27 cellular contexts compared by ENCODE assay signal in genomic region chr13:99995104-99995502, GRCh38. TPM values are rescaled to one million over a fixed set of nuclear protein-coding genes. Genes with fewer than 3 reads are reported as not detected.
DNase-seq lines count a peak whose midpoint lies in the region; ATAC-seq and TF ChIP-seq lines count a peak whose summit lies in the region.
"Had no signal": no experiment of that assay in that cellular context is flagged by ENCODE, and none has a peak within 500 bp of the region (broad histone marks: within the 10 kb centered on the region; RNA-seq: fewer than 3 reads in every experiment).

No MANE protein-coding gene starts in this region.

- H3K4me2 ChIP-seq in H9 (ENCODE audit: insufficient read depth, insufficient read length, low read length), result peak overlapping the region; percentile 99
- H3K4me2 ChIP-seq: KMS-11, smooth muscle cell had no signal

- no peak overlapping the region for H4K5ac ChIP-seq in H9 (ENCODE audit: insufficient read length, low read depth, low read length)

- no peak overlapping the region for H3K18ac ChIP-seq in H9 (ENCODE audit: insufficient read length, low read depth, low read length)

- H2BK20ac ChIP-seq in H9 (ENCODE audit: low read depth, low read length, poor library complexity, severe bottlenecking), result no peak overlapping the region

- H3K23ac ChIP-seq in H9 (ENCODE audit: insufficient read length, low read depth, low read length), result no peak overlapping the region

- peaks cover 35% of the 10 kb centered on the region; the same call in 1 of the 2 replicates for H3K27me3 ChIP-seq in H9 (ENCODE audit: insufficient read depth, low read length)
- peaks cover 5% of the 10 kb centered on the region for H3K27me3 ChIP-seq in neuron (ENCODE audit: insufficient read depth, low read length)
- H3K27me3 ChIP-seq in esophagus squamous epithelium, result peaks cover 52 to 100% (median 73%) of the 10 kb centered on the region in 4 donors

- peak overlapping the region; percentile 12 for H3K9ac ChIP-seq in H9 (ENCODE audit: extremely low read depth, insufficient read length, low read length)
- H3K9ac ChIP-seq: GM23248, KMS-11 had no signal

- no peak for DNase-seq in H9
- peak; percentile 73 for DNase-seq in NCI-H146 treated with DMSO at 0.1 percent for 48 hours (lab: John Stamatoyannopoulos, UW; ENCODE audit: unreplicated experiment)
- DNase-seq in choroid plexus epithelial cell (ENCODE audit: low read depth), result no peak
- DNase-seq in esophagus squamous epithelium (lab: John Stamatoyannopoulos, UW), result no peak
- DNase-seq in NCI-H345 treated with DMSO at 0.1 percent for 48 hours (lab: John Stamatoyannopoulos, UW; ENCODE audit: unreplicated experiment), result no peak
- no peak for DNase-seq in activated T-helper 1 cell treated with anti-CD3 and anti-CD28 coated beads, Interleukin-12 subunit alpha, Interleukin-12 subunit beta, Interleukin-2, Interleukin-4 antibody, amounts not matched to agents 30 ng/mL and 10 ng/mL and 1 ng/mL, durations not matched to agents 14 hours and 24 hours and 36 hours (ENCODE audit: low spot score)
- DNase-seq: activated CD4-positive, alpha-beta T cell treated with anti-CD3 and anti-CD28 coated beads for 1 hour; activated CD8-positive, alpha-beta T cell treated with anti-CD3 and anti-CD28 coated beads, Interleukin-2, amount 10 ng/mL, durations not matched to agents 7 days and 5 days; activated effector memory CD4-positive, alpha-beta T cell treated with anti-CD3 and anti-CD28 coated beads, Interleukin-2, amount 50 U/mL, for 16 hours; cerebellar nuclear complex; GM23248; kidney; NCI-H524 treated with DMSO at 0.1 percent for 48 hours; pancreas; stimulated activated CD4-positive, alpha-beta T cell treated with anti-CD3 and anti-CD28 coated beads, Interleukin-1b, Interleukin-23, amount 100 ng/mL, for 48 hours; stimulated activated CD8-positive, alpha-beta memory T cell treated with anti-CD3 and anti-CD28 coated beads, Interleukin-4, amount 100 ng/mL, for 48 hours; stimulated activated naive CD8-positive, alpha-beta T cell treated with anti-CD3 and anti-CD28 coated beads, Interleukin-15, amount 100 ng/mL, for 72 hours; T-helper 1 cell had no signal

- H3K4me1 ChIP-seq in H9 (ENCODE audit: insufficient read depth, low read length), result peaks cover 5% of the 10 kb centered on the region; the same call in 1 of the 2 replicates
- H3K4me1 ChIP-seq in neuron (ENCODE audit: insufficient read depth, low read length), result peaks cover 40% of the 10 kb centered on the region
- peaks cover 0 to 35% (median 0%) of the 10 kb centered on the region in 3 donors for H3K4me1 ChIP-seq in esophagus squamous epithelium
- H3K4me1 ChIP-seq: pancreas had no signal

- H3K4me1 Mint-ChIP-seq in H9, result peaks cover 56 to 64% of the 10 kb centered on the region in 2 experiments
- H3K4me1 Mint-ChIP-seq in activated T-helper 1 cell treated with anti-CD3 and anti-CD28 coated beads, Interleukin-12 subunit alpha, Interleukin-12 subunit beta, Interleukin-2, Interleukin-4 antibody, amounts not matched to agents 30 ng/mL and 10 ng/mL and 1 ng/mL, durations not matched to agents 14 hours and 24 hours and 36 hours (ENCODE audit: low read depth), result peaks cover 30% of the 10 kb centered on the region

- no peak for ATAC-seq in GM19467 (IDR thresholded peaks at IDR 0.05; ENCODE audit: unreplicated experiment)
- ATAC-seq: activated CD8-positive, alpha-beta T cell treated with anti-CD3 and anti-CD28 coated beads, Interleukin-2, amount 10 ng/mL, durations not matched to agents 7 days and 5 days; naive thymus-derived CD8-positive, alpha-beta T cell; pancreas; stimulated activated naive CD8-positive, alpha-beta T cell treated with anti-CD3 and anti-CD28 coated beads, Interleukin-15, amount 100 ng/mL, for 72 hours had no signal

- H2BK5ac ChIP-seq in H9 (ENCODE audit: insufficient read length, low read length), result no peak overlapping the region

- peaks cover 0 to 9% of the 10 kb centered on the region in 2 experiments; a peak in 2 of 5 replicates for H3K9me3 Mint-ChIP-seq in H9
- H3K9me3 Mint-ChIP-seq in activated T-helper 1 cell treated with anti-CD3 and anti-CD28 coated beads, Interleukin-12 subunit alpha, Interleukin-12 subunit beta, Interleukin-2, Interleukin-4 antibody, amounts not matched to agents 30 ng/mL and 10 ng/mL and 1 ng/mL, durations not matched to agents 14 hours and 24 hours and 36 hours, result no peaks in the 10 kb centered on the region

- no peak overlapping the region for H3K27ac ChIP-seq in H9 (ENCODE audit: insufficient read length, low read depth, low read length)
- no peak overlapping the region for H3K27ac ChIP-seq in esophagus squamous epithelium
- H3K27ac ChIP-seq: GM23248, KMS-11, pancreas, right atrium auricular region, SJSA1, vagina had no signal

- H3K79me2 ChIP-seq in H9 (ENCODE audit: insufficient read depth, low read length), result no peaks in the 10 kb centered on the region

- no peak overlapping the region for H3K4ac ChIP-seq in H9 (ENCODE audit: low read depth, low read length)

- no peak overlapping the region for H3K56ac ChIP-seq in H9 (ENCODE audit: insufficient read length, low read depth, low read length)

- no peak overlapping the region for H2BK12ac ChIP-seq in H9 (ENCODE audit: insufficient read length, low read depth, low read length)

- H3K27me3 Mint-ChIP-seq in H9 (ENCODE audit: low read depth), result peaks cover 74% of the 10 kb centered on the region
- peaks cover 79% of the 10 kb centered on the region for H3K27me3 Mint-ChIP-seq in activated T-helper 1 cell treated with anti-CD3 and anti-CD28 coated beads, Interleukin-12 subunit alpha, Interleukin-12 subunit beta, Interleukin-2, Interleukin-4 antibody, amounts not matched to agents 30 ng/mL and 10 ng/mL and 1 ng/mL, durations not matched to agents 14 hours and 24 hours and 36 hours (ENCODE audit: insufficient read depth)

- WGBS in H9 (ENCODE audit: extremely low coverage, insufficient read length, low lambda C conversion rate), result no CpG with 5 or more reads among the region's 2 CpGs
- 14 to 34% methylated on average over 2 of the region's 2 CpGs for WGBS in esophagus squamous epithelium, 2 donors

- peak overlapping the region in 1 of 2 experiments; percentile 77; a peak in 2 of 5 replicates for H3K4me3 Mint-ChIP-seq in H9
- H3K4me3 Mint-ChIP-seq in activated T-helper 1 cell treated with anti-CD3 and anti-CD28 coated beads, Interleukin-12 subunit alpha, Interleukin-12 subunit beta, Interleukin-2, Interleukin-4 antibody, amounts not matched to agents 30 ng/mL and 10 ng/mL and 1 ng/mL, durations not matched to agents 14 hours and 24 hours and 36 hours, result no peak overlapping the region
- H3K4me3 Mint-ChIP-seq: activated CD8-positive, alpha-beta T cell treated with anti-CD3 and anti-CD28 coated beads, Interleukin-2, amount 10 ng/mL, durations not matched to agents 7 days and 5 days; stimulated activated naive CD8-positive, alpha-beta T cell treated with anti-CD3 and anti-CD28 coated beads, Interleukin-15, amount 100 ng/mL, for 72 hours had no signal

- no peak overlapping the region for H2AFZ ChIP-seq in H9 (ENCODE audit: low read length)
- no peak overlapping the region for H2AFZ ChIP-seq in neuron (ENCODE audit: low read depth, low read length)
- H2AFZ ChIP-seq: GM23248 had no signal

- intact Hi-C loops in esophagus squamous epithelium (cut with DNase I), result no loop called here
- intact Hi-C loops in activated T-helper 1 cell treated with anti-CD3 and anti-CD28 coated beads, Interleukin-12 subunit alpha, Interleukin-12 subunit beta, Interleukin-2, Interleukin-4 antibody, amounts not matched to agents 30 ng/mL and 10 ng/mL and 1 ng/mL, durations not matched to agents 14 hours and 24 hours and 36 hours (cut with micrococcal nuclease), result loop anchor here (2.0 kb wide), 4 partner anchors 18 to 520 kb away; no protein-coding TSS in a partner anchor

- no peak overlapping the region for H2BK120ac ChIP-seq in H9 (ENCODE audit: low read depth, low read length, poor library complexity, severe bottlenecking)

- no peak overlapping the region for H4K8ac ChIP-seq in H9 (replicated peaks; ENCODE audit: insufficient read length, low read depth, low read length)

- H4K91ac ChIP-seq in H9 (ENCODE audit: insufficient read length, low read depth, low read length), result no peak overlapping the region

- H4K20me1 ChIP-seq in H9 (ENCODE audit: control insufficient read depth, insufficient read depth, insufficient read length), result no peaks in the 10 kb centered on the region

- H2AK5ac ChIP-seq in H9 (ENCODE audit: insufficient read length, low read length), result no peak overlapping the region

- H3K4me3 ChIP-seq in choroid plexus epithelial cell (ENCODE audit: low read depth, low read length) (peak overlapping the region; percentile 54), neuron (ENCODE audit: low read length) (peak overlapping the region; percentile 33), esophagus squamous epithelium (no peak overlapping the region)
- H3K4me3 ChIP-seq: GM23248, pancreas, right atrium auricular region, SJSA1, smooth muscle cell, vagina had no signal

- H3K9me3 ChIP-seq in H9 (ENCODE audit: control insufficient read depth, low read depth, low read length), result no peaks in the 10 kb centered on the region
- H3K9me3 ChIP-seq in neuron (ENCODE audit: low read length), result peaks cover 1% of the 10 kb centered on the region
- H3K9me3 ChIP-seq in esophagus squamous epithelium, result peaks cover 0 to 8% (median 0%) of the 10 kb centered on the region in 3 donors
- H3K9me3 ChIP-seq: pancreas, vagina had no signal

- no peak for TF ChIP-seq POLR2A in esophagus squamous epithelium (IDR thresholded peaks at IDR 0.05)

- H3K36me3 Mint-ChIP-seq in H9 (ENCODE audit: insufficient read depth in 1 of 3, low read depth in 3 of 3), result no peaks in the 10 kb centered on the region; a peak in 1 of 7 replicates
- H3K36me3 Mint-ChIP-seq in activated T-helper 1 cell treated with anti-CD3 and anti-CD28 coated beads, Interleukin-12 subunit alpha, Interleukin-12 subunit beta, Interleukin-2, Interleukin-4 antibody, amounts not matched to agents 30 ng/mL and 10 ng/mL and 1 ng/mL, durations not matched to agents 14 hours and 24 hours and 36 hours (ENCODE audit: low read depth), result no peaks in the 10 kb centered on the region

- peaks cover 39% of the 10 kb centered on the region for H3K23me2 ChIP-seq in H9 (ENCODE audit: insufficient read length, low read depth, low read length, poor library complexity, severe bottlenecking)

- H3T11ph ChIP-seq in H9 (ENCODE audit: low read length), result no peak overlapping the region

- H3K36me3 ChIP-seq in neuron (ENCODE audit: insufficient read depth, low read length) (no peaks in the 10 kb centered on the region), esophagus squamous epithelium (no peaks in the 10 kb centered on the region)
- H3K36me3 ChIP-seq: pancreas, right atrium auricular region, SJSA1, vagina had no signal

- no peak overlapping the region for H3K27ac Mint-ChIP-seq in H9
- no peak overlapping the region for H3K27ac Mint-ChIP-seq in activated T-helper 1 cell treated with anti-CD3 and anti-CD28 coated beads, Interleukin-12 subunit alpha, Interleukin-12 subunit beta, Interleukin-2, Interleukin-4 antibody, amounts not matched to agents 30 ng/mL and 10 ng/mL and 1 ng/mL, durations not matched to agents 14 hours and 24 hours and 36 hours
- H3K27ac Mint-ChIP-seq: activated CD8-positive, alpha-beta T cell treated with anti-CD3 and anti-CD28 coated beads, Interleukin-2, amount 10 ng/mL, durations not matched to agents 7 days and 5 days; stimulated activated naive CD8-positive, alpha-beta T cell treated with anti-CD3 and anti-CD28 coated beads, Interleukin-15, amount 100 ng/mL, for 72 hours had no signal

- H3K79me1 ChIP-seq in H9 (ENCODE audit: insufficient read depth, low read depth, low read length, poor library complexity, severe bottlenecking), result no peaks in the 10 kb centered on the region

- H2BK15ac ChIP-seq in H9 (ENCODE audit: low read depth, low read length), result no peak overlapping the region

- H3K14ac ChIP-seq in H9 (ENCODE audit: insufficient read depth, low read length), result no peak overlapping the region

- no peak for TF ChIP-seq CTCF in H9 (conservative IDR thresholded peaks at IDR 0.05)
- TF ChIP-seq CTCF in choroid plexus epithelial cell (conservative IDR thresholded peaks at IDR 0.05; ENCODE audit: low read depth, low read length), result no peak
- no peak for TF ChIP-seq CTCF in esophagus squamous epithelium (IDR thresholded peaks at IDR 0.05)

RNA-seq across cellular contexts. Expression of gene ZIC2, which starts 13.5 kb away (rescaled TPM):
- total RNA-seq in H9 (2021) (426 and 454 TPM in 2 replicates), esophagus squamous epithelium (under 1 TPM in 1 of 4 donors, not detected in 3; under 0.01 TPM)
- total RNA-seq in activated T-helper 1 cell treated with anti-CD3 and anti-CD28 coated beads, Interleukin-12 subunit alpha, Interleukin-12 subunit beta, Interleukin-2, Interleukin-4 antibody, amounts not matched to agents 30 ng/mL and 10 ng/mL and 1 ng/mL, durations not matched to agents 14 hours and 24 hours and 36 hours, result 0.08 and 0.10 TPM in 2 replicates
- total RNA-seq: activated CD8-positive, alpha-beta T cell treated with anti-CD3 and anti-CD28 coated beads, Interleukin-2, amount 10 ng/mL, durations not matched to agents 7 days and 5 days; GM23248; naive thymus-derived CD8-positive, alpha-beta T cell; smooth muscle cell; vagina had no signal

RNA-seq across cellular contexts. Expression of gene ZIC5, which starts 23.5 kb away (rescaled TPM):
- total RNA-seq in H9 (2021) (51.9 and 52.6 TPM in 2 replicates), esophagus squamous epithelium (not detected)
- total RNA-seq in activated T-helper 1 cell treated with anti-CD3 and anti-CD28 coated beads, Interleukin-12 subunit alpha, Interleukin-12 subunit beta, Interleukin-2, Interleukin-4 antibody, amounts not matched to agents 30 ng/mL and 10 ng/mL and 1 ng/mL, durations not matched to agents 14 hours and 24 hours and 36 hours, result not detected in 2 replicates
- total RNA-seq: activated CD8-positive, alpha-beta T cell treated with anti-CD3 and anti-CD28 coated beads, Interleukin-2, amount 10 ng/mL, durations not matched to agents 7 days and 5 days; GM23248; kidney; lower leg skin; naive thymus-derived CD8-positive, alpha-beta T cell; right atrium auricular region; SJSA1; smooth muscle cell; vagina had no signal

Comparison
In these comparisons a context has a peak if more than half of its experiments do, and no peak if none do; other contexts are left out.
1. H3K4me3 ChIP-seq: peak in choroid plexus epithelial cell (single experiment) and neuron (single experiment); none in esophagus squamous epithelium (0 of 4).
2. RNA of gene ZIC2, which starts 13.5 kb away (total RNA-seq): 426 to 454 TPM in H9; 0.08 to 0.10 TPM in activated T-helper 1 cell treated with anti-CD3 and anti-CD28 coated beads, Interleukin-12 subunit alpha, Interleukin-12 subunit beta, Interleukin-2, Interleukin-4 antibody, amounts not matched to agents 30 ng/mL and 10 ng/mL and 1 ng/mL, durations not matched to agents 14 hours and 24 hours and 36 hours and under 0.01 TPM in esophagus squamous epithelium; every median in the first group is over 100 times any median in the second.
3. RNA of gene ZIC5, which starts 23.5 kb away (total RNA-seq): 51.9 to 52.6 TPM in H9; not detected in esophagus squamous epithelium and not detected in activated T-helper 1 cell treated with anti-CD3 and anti-CD28 coated beads, Interleukin-12 subunit alpha, Interleukin-12 subunit beta, Interleukin-2, Interleukin-4 antibody, amounts not matched to agents 30 ng/mL and 10 ng/mL and 1 ng/mL, durations not matched to agents 14 hours and 24 hours and 36 hours; every median in the first group is over 10 times any median in the second.